ENCODE assay signal across 8 cellular contexts in the genomic region with DNA sequence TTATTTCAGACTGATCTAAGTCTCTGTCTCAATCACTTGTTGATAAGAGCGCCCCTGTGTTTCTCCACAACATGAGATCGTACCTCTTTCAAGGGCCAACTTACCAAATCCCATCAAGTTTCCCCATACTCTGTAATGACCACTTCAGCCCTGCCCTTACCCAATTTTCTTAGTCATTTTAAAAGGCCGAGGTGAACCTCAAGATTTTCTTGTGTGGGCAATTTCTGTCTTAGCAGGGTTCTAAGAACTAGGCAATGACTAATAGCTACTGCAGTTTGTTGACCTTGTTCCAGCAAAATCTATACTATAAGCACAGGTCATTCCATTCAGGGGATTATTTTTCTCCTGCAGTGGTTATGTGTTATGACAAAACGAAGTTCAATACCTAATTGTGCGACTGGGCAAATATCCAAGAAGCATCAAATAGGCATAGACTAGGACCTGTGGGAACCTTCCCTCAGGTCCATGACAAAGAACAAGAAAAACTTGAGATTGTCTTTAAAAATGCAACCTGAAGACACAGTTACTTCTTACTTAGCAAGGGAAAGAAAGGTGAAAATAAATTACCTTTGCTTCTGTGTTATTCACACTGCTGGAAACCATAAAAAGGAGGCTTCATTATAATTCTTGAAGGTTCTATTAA. TPM values are rescaled to one million over a fixed set of nuclear protein-coding genes. Genes with fewer than 3 reads are reported as not detected.
A peak's percentile ranks its signal among the peaks of the same experiment; 100 is the strongest.
DNase-seq lines count a peak whose midpoint lies in the region; ATAC-seq, FAIRE-seq and TF ChIP-seq lines count a peak whose summit lies in the region.

No MANE protein-coding gene starts in this region.

- no peak for ATAC-seq in body of pancreas

- peak; percentile 80 for DNase-seq in CD1c-positive myeloid dendritic cell (ENCODE audit: extremely low spot score)
- DNase-seq in GM19239 (ENCODE audit: insufficient read length, low spot score) = no peak
- DNase-seq in NCI-H2227 (lab: John Stamatoyannopoulos, UW; ENCODE audit: unreplicated experiment) = peak; percentile 82
- no peak for DNase-seq in epithelial cell of proximal tubule (ENCODE audit: low read depth)
- no peak for DNase-seq in vagina (ENCODE audit: extremely low spot score in 2 of 2)
- no peak for DNase-seq in NCI-H1048 (lab: John Stamatoyannopoulos, UW)
- DNase-seq in body of pancreas = no peak
- DNase-seq in iPS-NIHi11 (ENCODE audit: low spot score) = no peak

- H3K4me3 ChIP-seq in epithelial cell of proximal tubule (ENCODE audit: low read depth, low read length) (peak overlapping the region; percentile 36), vagina (no peak overlapping the region), body of pancreas (no peak overlapping the region)

- TF ChIP-seq CTCF in epithelial cell of proximal tubule (conservative IDR thresholded peaks at IDR 0.05; ENCODE audit: low read depth, low read length) (no peak), vagina (IDR thresholded peaks at IDR 0.05) (no peak), body of pancreas (IDR thresholded peaks at IDR 0.05) (no peak)

- H3K27me3 ChIP-seq in vagina (no peaks in the 10 kb centered on the region), body of pancreas (no peaks in the 10 kb centered on the region)

- H3K36me3 ChIP-seq in vagina (no peaks in the 10 kb centered on the region), body of pancreas (replicated peaks in 1 of 2; ENCODE audit: insufficient read depth in 1 of 2, low read depth in 2 of 2) (no peaks in the 10 kb centered on the region)

- intact Hi-C loops in vagina (cut with DNase I) = no loop called here
- intact Hi-C loops in body of pancreas (cut with DNase I) = no loop called here

- H3K4me1 ChIP-seq in vagina (no peaks in the 10 kb centered on the region), body of pancreas (no peaks in the 10 kb centered on the region)

- no peak for TF ChIP-seq POLR2A in vagina (IDR thresholded peaks at IDR 0.05)
- no peak for TF ChIP-seq POLR2A in body of pancreas (IDR thresholded peaks at IDR 0.05)

- 53 to 56% methylated on average over 5 of the region's 5 CpGs for WGBS in body of pancreas, 2 donors

- FAIRE-seq in GM19239 (lab: Jason Lieb, UNC) = peak; percentile 83

- H3K9me3 ChIP-seq in vagina (no peaks in the 10 kb centered on the region), body of pancreas (no peaks in the 10 kb centered on the region)

- no peak overlapping the region for H3K27ac ChIP-seq in vagina
- H3K27ac ChIP-seq in body of pancreas = no peak overlapping the region

RNA-seq across cellular contexts. Expression of a gene that starts 53.2 kb away (rescaled TPM):
- 33.9 and 61.6 TPM in 2 replicates for total RNA-seq in epithelial cell of proximal tubule
- 18.7 TPM for total RNA-seq in vagina
- total RNA-seq in body of pancreas = 10 to 100 TPM; 17.5 to 49.8 TPM

Comparison
In these comparisons a context has a peak if more than half of its experiments do, and no peak if none do; other contexts are left out.
1. DNase-seq: peak in CD1c-positive myeloid dendritic cell (single experiment) and NCI-H2227 (single experiment); none in GM19239 (single experiment), epithelial cell of proximal tubule (single experiment), vagina (0 of 2), NCI-H1048 (single experiment), body of pancreas (0 of 4) and iPS-NIHi11 (single experiment).